Comparison of ENCODE assay signal across 10 cellular contexts in the genomic region with DNA sequence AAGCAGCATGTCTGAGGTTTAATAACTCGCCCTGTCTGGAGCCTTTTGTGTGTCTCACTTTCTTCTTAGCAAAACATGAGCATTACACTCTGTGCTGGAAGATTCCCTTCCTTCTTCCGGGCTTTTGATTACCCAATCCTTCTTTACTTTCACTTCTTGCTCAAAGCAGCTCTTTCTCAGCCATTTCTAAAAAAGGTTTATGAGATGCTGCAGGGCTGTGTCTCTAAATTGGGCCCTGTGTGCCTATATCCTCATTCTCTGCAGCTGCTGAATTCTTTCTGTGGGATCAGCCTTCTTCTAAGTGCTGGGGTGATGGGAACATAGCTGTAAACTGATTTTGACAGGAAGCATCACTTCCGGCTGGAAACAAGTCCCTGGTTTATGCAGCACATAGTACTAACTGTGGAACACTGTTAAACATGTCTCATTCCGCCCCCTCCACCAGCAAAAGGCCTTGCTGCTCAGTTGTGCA.
A peak's percentile ranks its signal among the peaks of the same experiment; 100 is the strongest.
DNase-seq lines count a peak whose midpoint lies in the region; TF ChIP-seq lines count a peak whose summit lies in the region.
"Had no signal": no experiment of that assay in that cellular context is flagged by ENCODE, and none has a peak within 500 bp of the region (broad histone marks: within the 10 kb centered on the region; RNA-seq: fewer than 3 reads in every experiment).

No MANE protein-coding gene starts in this region.

- peak; percentile 38 for DNase-seq in GM04503 (ENCODE audit: low read depth)
- peak; percentile 82 to 90 for DNase-seq in NOMO-1 (lab: John Stamatoyannopoulos, UW; ENCODE audit: unreplicated experiment in 2 of 2)
- peak; percentile 56 for DNase-seq in fibroblast of pulmonary artery (ENCODE audit: low read depth)
- peak; percentile 35 for DNase-seq in renal cortical epithelial cell (ENCODE audit: low read depth)
- no peak for DNase-seq in mesothelial cell of epicardium (ENCODE audit: low spot score in 2 of 2, unreplicated experiment in 2 of 2)
- DNase-seq in ascending aorta (ENCODE audit: low spot score in 2 of 2) = no peak
- no peak for DNase-seq in cerebellum (ENCODE audit: low spot score)
- DNase-seq in stimulated activated CD4-positive, alpha-beta T cell treated with anti-CD3 and anti-CD28 coated beads, Interleukin-12 subunit alpha, Interleukin-12 subunit beta, amount 100 ng/mL, for 4 hours = no peak
- DNase-seq: activated effector memory CD4-positive, alpha-beta T cell treated with Interleukin-2 at 50 U/mL for 16 hours; NCI-H146 had no signal

- H3K36me3 Mint-ChIP-seq in mesothelial cell of epicardium = no peaks in the 10 kb centered on the region

- H3K4me3 Mint-ChIP-seq in mesothelial cell of epicardium = no peak overlapping the region

- H3K27ac ChIP-seq in ascending aorta = peak overlapping the region in 1 of 2 donors; percentile 5

- intact Hi-C loops in ascending aorta (cut with DNase I) = no loop called here

- no peaks in the 10 kb centered on the region for H3K9me3 ChIP-seq in ascending aorta

- no peaks in the 10 kb centered on the region for H3K36me3 ChIP-seq in ascending aorta

- peaks cover 16% of the 10 kb centered on the region for H3K4me1 Mint-ChIP-seq in mesothelial cell of epicardium

- H3K4me3 ChIP-seq in fibroblast of pulmonary artery (replicated peaks; ENCODE audit: low read depth, low read length) (no peak overlapping the region), ascending aorta (peak overlapping the region in 1 of 2 donors; percentile 2)

- H3K9me3 Mint-ChIP-seq in mesothelial cell of epicardium = no peaks in the 10 kb centered on the region

- peaks cover 0 to 5% of the 10 kb centered on the region in 2 donors for H3K4me1 ChIP-seq in ascending aorta

- H3K27me3 ChIP-seq in ascending aorta = no peaks in the 10 kb centered on the region

- no peak overlapping the region for H3K27ac Mint-ChIP-seq in mesothelial cell of epicardium

- TF ChIP-seq CTCF in fibroblast of pulmonary artery (IDR thresholded peaks at IDR 0.05; ENCODE audit: low read length, missing control alignments) = no peak
- no peak for TF ChIP-seq CTCF in mesothelial cell of epicardium (IDR thresholded peaks at IDR 0.05; ENCODE audit: unreplicated experiment)
- TF ChIP-seq CTCF in ascending aorta (IDR thresholded peaks at IDR 0.05) = no peak

- H3K27me3 Mint-ChIP-seq in mesothelial cell of epicardium (ENCODE audit: low read depth) = peaks cover 16% of the 10 kb centered on the region

Comparison
In these comparisons a context has a peak if more than half of its experiments do, and no peak if none do; other contexts are left out.
1. DNase-seq: peak in GM04503 (single experiment), NOMO-1 (2 of 2), fibroblast of pulmonary artery (single experiment) and renal cortical epithelial cell (single experiment); none in mesothelial cell of epicardium (0 of 2), ascending aorta (0 of 2), cerebellum (single experiment) and stimulated activated CD4-positive, alpha-beta T cell treated with anti-CD3 and anti-CD28 coated beads, Interleukin-12 subunit alpha, Interleukin-12 subunit beta, amount 100 ng/mL, for 4 hours (single experiment).